In the genomic region with DNA sequence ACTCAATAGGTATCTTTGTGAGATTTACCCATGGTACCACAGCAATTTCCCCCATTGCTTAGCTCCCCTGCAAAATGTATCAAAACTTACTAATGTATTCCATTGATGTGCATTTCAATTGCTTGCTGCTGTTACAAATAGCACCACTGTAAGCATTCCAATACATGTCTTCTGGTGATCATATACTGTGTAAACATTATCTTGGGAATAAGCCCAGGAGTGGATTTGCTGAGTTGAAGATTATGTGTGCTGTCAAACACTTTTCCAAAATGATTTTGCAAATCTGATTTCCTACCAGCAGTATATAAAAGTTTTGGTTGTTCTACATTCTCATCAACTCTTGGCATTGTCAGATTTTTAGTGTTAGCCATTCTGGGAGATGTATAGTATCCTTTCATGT, we compare ENCODE assay signal across 35 cellular contexts.
"Had no signal": no experiment of that assay in that cellular context is flagged by ENCODE, and none has a peak within 500 bp of the region (broad histone marks: within the 10 kb centered on the region; RNA-seq: fewer than 3 reads in every experiment).

No MANE protein-coding gene starts in this region.

- DNase-seq: Karpas-422, Kasumi-1, MG63, MM.1S, MV-4-11, NCI-H1048, NCI-H1092, NCI-H1092 treated with DMSO at 0.1 percent for 48 hours, NCI-H1105, NCI-H1105 treated with DMSO at 0.1 percent for 48 hours, NCI-H1417, NCI-H1417 treated with DMSO at 0.1 percent for 48 hours, NCI-H1436, NCI-H1436 treated with DMSO at 0.1 percent for 48 hours, NCI-H146, NCI-H1694, NCI-H1694 treated with DMSO at 0.1 percent for 48 hours, NCI-H187, NCI-H187 treated with DMSO at 0.1 percent for 48 hours, NCI-H1930, NCI-H2029, NCI-H2029 treated with DMSO at 0.1 percent for 48 hours, NCI-H2081, NCI-H2081 treated with DMSO at 0.1 percent for 48 hours, NCI-H2107, NCI-H2171, NCI-H2171 treated with DMSO at 0.1 percent for 48 hours, NCI-H2227 treated with DMSO at 0.1 percent for 48 hours, NCI-H226, NCI-H345, NCI-H446, NCI-H446 treated with DMSO at 0.1 percent for 48 hours, NCI-H510A, NCI-H510A treated with DMSO at 0.1 percent for 48 hours, NCI-H524 had no signal

- H3K27me3 ChIP-seq: MG63 had no signal

- H3K9me3 ChIP-seq: MG63 had no signal

- H3K4me3 ChIP-seq: MG63 had no signal

- H3K36me3 ChIP-seq: MG63 had no signal
